20 cellular contexts compared by ENCODE assay signal in genomic region chr7:132574281-132574680, GRCh38. TPM values are rescaled to one million over a fixed set of nuclear protein-coding genes. Genes with fewer than 3 reads are reported as not detected.
A peak's percentile ranks its signal among the peaks of the same experiment; 100 is the strongest.
DNase-seq lines count a peak whose midpoint lies in the region; ATAC-seq and TF ChIP-seq lines count a peak whose summit lies in the region.
"Had no signal": no experiment of that assay in that cellular context is flagged by ENCODE, and none has a peak within 500 bp of the region (broad histone marks: within the 10 kb centered on the region; RNA-seq: fewer than 3 reads in every experiment).

No MANE protein-coding gene starts in this region.

- H3K9ac ChIP-seq in iPS-15b (ENCODE audit: low read depth, low read length): no peak overlapping the region
- H3K9ac ChIP-seq: GM23248 had no signal

- no peaks in the 10 kb centered on the region for H3K9me3 Mint-ChIP-seq in activated T-helper 1 cell treated with anti-CD3 and anti-CD28 coated beads, Interleukin-12 subunit alpha, Interleukin-12 subunit beta, Interleukin-2, Interleukin-4 antibody, amounts not matched to agents 30 ng/mL and 10 ng/mL and 1 ng/mL, durations not matched to agents 14 hours and 24 hours and 36 hours
- H3K9me3 Mint-ChIP-seq: activated CD4-positive, alpha-beta memory T cell treated with anti-CD3 and anti-CD28 coated beads for 36 hours had no signal

- ATAC-seq in thoracic aorta (ENCODE audit: insufficient number of reproducible peaks, low FRiP score, low read depth): no peak
- ATAC-seq in GM21390 (IDR thresholded peaks at IDR 0.05; ENCODE audit: unreplicated experiment): no peak
- ATAC-seq: K562, upper lobe of right lung had no signal

- H3K27ac ChIP-seq in cardiac muscle cell (no peak overlapping the region), right atrium auricular region (no peak overlapping the region), thoracic aorta (no peak overlapping the region)
- H3K27ac ChIP-seq: GM23248, upper lobe of right lung, WERI-Rb-1 had no signal

- no peak overlapping the region for H3K27ac Mint-ChIP-seq in activated T-helper 1 cell treated with anti-CD3 and anti-CD28 coated beads, Interleukin-12 subunit alpha, Interleukin-12 subunit beta, Interleukin-2, Interleukin-4 antibody, amounts not matched to agents 30 ng/mL and 10 ng/mL and 1 ng/mL, durations not matched to agents 14 hours and 24 hours and 36 hours
- H3K27ac Mint-ChIP-seq: activated CD4-positive, alpha-beta memory T cell treated with anti-CD3 and anti-CD28 coated beads for 36 hours; CD14-positive monocyte had no signal

- peak overlapping the region; percentile 89 for H3K4me3 ChIP-seq in cardiac muscle cell
- H3K4me3 ChIP-seq in right atrium auricular region: no peak overlapping the region
- peak overlapping the region; percentile 55 for H3K4me3 ChIP-seq in iPS-15b (ENCODE audit: low read depth, low read length)
- peak overlapping the region; percentile 81 for H3K4me3 ChIP-seq in thoracic aorta
- H3K4me3 ChIP-seq: K562, MG63 had no signal

- H3K4me1 Mint-ChIP-seq in activated T-helper 1 cell treated with anti-CD3 and anti-CD28 coated beads, Interleukin-12 subunit alpha, Interleukin-12 subunit beta, Interleukin-2, Interleukin-4 antibody, amounts not matched to agents 30 ng/mL and 10 ng/mL and 1 ng/mL, durations not matched to agents 14 hours and 24 hours and 36 hours (ENCODE audit: low read depth): peaks cover 22% of the 10 kb centered on the region

- H3K27me3 Mint-ChIP-seq in activated T-helper 1 cell treated with anti-CD3 and anti-CD28 coated beads, Interleukin-12 subunit alpha, Interleukin-12 subunit beta, Interleukin-2, Interleukin-4 antibody, amounts not matched to agents 30 ng/mL and 10 ng/mL and 1 ng/mL, durations not matched to agents 14 hours and 24 hours and 36 hours (ENCODE audit: insufficient read depth): peaks cover 76% of the 10 kb centered on the region

- no peaks in the 10 kb centered on the region for H3K36me3 Mint-ChIP-seq in activated T-helper 1 cell treated with anti-CD3 and anti-CD28 coated beads, Interleukin-12 subunit alpha, Interleukin-12 subunit beta, Interleukin-2, Interleukin-4 antibody, amounts not matched to agents 30 ng/mL and 10 ng/mL and 1 ng/mL, durations not matched to agents 14 hours and 24 hours and 36 hours (ENCODE audit: low read depth)
- H3K36me3 Mint-ChIP-seq: activated CD4-positive, alpha-beta memory T cell treated with anti-CD3 and anti-CD28 coated beads for 36 hours had no signal

- H3K9me3 ChIP-seq in cardiac muscle cell (ENCODE audit: low read depth): no peaks in the 10 kb centered on the region
- no peaks in the 10 kb centered on the region for H3K9me3 ChIP-seq in right atrium auricular region
- H3K9me3 ChIP-seq in iPS-15b (ENCODE audit: control insufficient read depth, insufficient read depth, low read length): no peaks in the 10 kb centered on the region
- no peaks in the 10 kb centered on the region for H3K9me3 ChIP-seq in thoracic aorta
- H3K9me3 ChIP-seq: MG63, upper lobe of right lung had no signal

- intact Hi-C loops in activated T-helper 1 cell treated with anti-CD3 and anti-CD28 coated beads, Interleukin-12 subunit alpha, Interleukin-12 subunit beta, Interleukin-2, Interleukin-4 antibody, amounts not matched to agents 30 ng/mL and 10 ng/mL and 1 ng/mL, durations not matched to agents 14 hours and 24 hours and 36 hours (cut with micrococcal nuclease): no loop called here

- TF ChIP-seq CTCF in cardiac muscle cell (IDR thresholded peaks at IDR 0.05; ENCODE audit: low read depth, low read length) (no peak), right atrium auricular region (IDR thresholded peaks at IDR 0.05) (no peak), thoracic aorta (IDR thresholded peaks at IDR 0.05) (no peak)

- H3K4me3 Mint-ChIP-seq in activated T-helper 1 cell treated with anti-CD3 and anti-CD28 coated beads, Interleukin-12 subunit alpha, Interleukin-12 subunit beta, Interleukin-2, Interleukin-4 antibody, amounts not matched to agents 30 ng/mL and 10 ng/mL and 1 ng/mL, durations not matched to agents 14 hours and 24 hours and 36 hours: peak overlapping the region; percentile 1
- H3K4me3 Mint-ChIP-seq: activated CD4-positive, alpha-beta memory T cell treated with anti-CD3 and anti-CD28 coated beads for 36 hours had no signal

- H3K4me1 ChIP-seq in cardiac muscle cell (ENCODE audit: low read depth) (peaks cover 13% of the 10 kb centered on the region), right atrium auricular region (peaks cover 0 to 16% of the 10 kb centered on the region in 2 donors), iPS-15b (ENCODE audit: control insufficient read depth, insufficient read depth, low read length) (peaks cover 26% of the 10 kb centered on the region), thoracic aorta (ENCODE audit: control insufficient read depth in 1 of 2, low read depth in 2 of 2) (peaks cover 4 to 38% of the 10 kb centered on the region in 2 donors)

- H3K27me3 ChIP-seq in cardiac muscle cell: peaks cover 91% of the 10 kb centered on the region
- no peaks in the 10 kb centered on the region for H3K27me3 ChIP-seq in right atrium auricular region
- H3K27me3 ChIP-seq in iPS-15b (ENCODE audit: control insufficient read depth, insufficient read depth, low read length): peaks cover 93% of the 10 kb centered on the region
- no peaks in the 10 kb centered on the region for H3K27me3 ChIP-seq in thoracic aorta (replicated peaks; ENCODE audit: insufficient read depth)

- H3K36me3 ChIP-seq in cardiac muscle cell (no peaks in the 10 kb centered on the region), right atrium auricular region (no peaks in the 10 kb centered on the region), iPS-15b (ENCODE audit: control insufficient read depth, insufficient read depth, low read length) (no peaks in the 10 kb centered on the region), thoracic aorta (no peaks in the 10 kb centered on the region)
- H3K36me3 ChIP-seq: MG63, upper lobe of right lung, WERI-Rb-1 had no signal

- DNase-seq in cardiac muscle cell (ENCODE audit: low read depth in 1 of 2, low spot score in 1 of 2) (no peak), right atrium auricular region (ENCODE audit: low spot score) (no peak), thoracic aorta (ENCODE audit: low spot score) (no peak), globus pallidus (ENCODE audit: low spot score) (no peak)
- no peak for DNase-seq in activated T-helper 1 cell treated with anti-CD3 and anti-CD28 coated beads, Interleukin-12 subunit alpha, Interleukin-12 subunit beta, Interleukin-2, Interleukin-4 antibody, amounts not matched to agents 30 ng/mL and 10 ng/mL and 1 ng/mL, durations not matched to agents 14 hours and 24 hours and 36 hours (ENCODE audit: low spot score)
- DNase-seq in stimulated activated CD4-positive, alpha-beta T cell treated with anti-CD3 and anti-CD28 coated beads, Interleukin-2, amount 100 ng/mL, for 48 hours: no peak
- DNase-seq: activated CD4-positive, alpha-beta memory T cell treated with anti-CD3 and anti-CD28 coated beads for 36 hours; activated naive CD4-positive, alpha-beta T cell; aorta; erythroblast; GM23248; MG63; NCI-H1436 treated with DMSO at 0.1 percent for 48 hours; NCI-H510A treated with DMSO at 0.1 percent for 48 hours; upper lobe of right lung; WERI-Rb-1 had no signal

RNA-seq across cellular contexts. Expression of gene PLXNA4, which starts 2.0 kb away (rescaled TPM):
- total RNA-seq in cardiac muscle cell (19.0 and 33.3 TPM in 2 replicates), right atrium auricular region (10 to 100 TPM in 1 of 2 donors, 1 to 10 TPM in 1; 9.5 to 18.0 TPM), thoracic aorta (10 to 100 TPM; 12.2 to 27.7 TPM)
- 7.3 and 15.6 TPM in 2 replicates for polyA plus RNA-seq in cardiac muscle cell
- 0.13 and 0.15 TPM in 2 replicates for total RNA-seq in activated T-helper 1 cell treated with anti-CD3 and anti-CD28 coated beads, Interleukin-12 subunit alpha, Interleukin-12 subunit beta, Interleukin-2, Interleukin-4 antibody, amounts not matched to agents 30 ng/mL and 10 ng/mL and 1 ng/mL, durations not matched to agents 14 hours and 24 hours and 36 hours
- polyA plus RNA-seq: CD14-positive monocyte, GM23248, K562 had no signal

Comparison
In these comparisons a context has a peak if more than half of its experiments do, and no peak if none do; other contexts are left out.
1. H3K4me3 ChIP-seq: peak in cardiac muscle cell (single experiment), iPS-15b (single experiment) and thoracic aorta (single experiment); none in right atrium auricular region (0 of 2).